ENCODE assay signal across 18 cellular contexts in genomic region chr9:123395276-123396006, GRCh38. TPM values are rescaled to one million over a fixed set of nuclear protein-coding genes. Genes with fewer than 3 reads are reported as not detected.
A peak's percentile ranks its signal among the peaks of the same experiment; 100 is the strongest.
DNase-seq lines count a peak whose midpoint lies in the region; ATAC-seq, FAIRE-seq and TF ChIP-seq lines count a peak whose summit lies in the region.
"Had no signal": no experiment of that assay in that cellular context is flagged by ENCODE, and none has a peak within 500 bp of the region (broad histone marks: within the 10 kb centered on the region; RNA-seq: fewer than 3 reads in every experiment).

No MANE protein-coding gene starts in this region.

- WGBS in HepG2 (ENCODE audit: low lambda C conversion rate): 85% methylated on average over 13 of the region's 14 CpGs
- WGBS in spleen, 5 donors: 87 to 93% (median 89%) methylated on average over 8 to 14 of the region's 14 CpGs
- WGBS in gastroesophageal sphincter (ENCODE audit: low coverage in 1 of 2), 2 donors: 88% methylated on average over 3 of the region's 14 CpGs; no CpG with 5 or more reads in 1 of the 2 donors

- CTCF ChIA-PET in HepG2 (lab: Yijun Ruan, JAX; ENCODE audit: low intra/inter-chr PET ratio, low total read pairs): no interaction called here
- CTCF ChIA-PET in CD8-positive, alpha-beta memory T cell (lab: Charles Lee): no interaction called here

- no peak overlapping the region for H3K4me2 ChIP-seq in HepG2 (ENCODE audit: low read depth, low read length)

- H3K4me3 ChIP-seq in HepG2 (replicated peaks in 1 of 3; ENCODE audit: insufficient read depth in 1 of 3, low read depth in 2 of 3, low read length in 3 of 3): no peak overlapping the region
- H3K4me3 ChIP-seq in CD8-positive, alpha-beta memory T cell (ENCODE audit: low read length): no peak overlapping the region
- no peak overlapping the region for H3K4me3 ChIP-seq in spleen
- no peak overlapping the region for H3K4me3 ChIP-seq in gastroesophageal sphincter
- H3K4me3 ChIP-seq: esophagus muscularis mucosa had no signal

- no peaks in the 10 kb centered on the region for H3K9me3 Mint-ChIP-seq in CD8-positive, alpha-beta memory T cell
- H3K9me3 Mint-ChIP-seq: central memory CD8-positive, alpha-beta T cell had no signal

- POLR2A ChIA-PET in HepG2 (lab: Yijun Ruan, JAX): no interaction called here
- POLR2A ChIA-PET in CD8-positive, alpha-beta memory T cell (lab: Charles Lee): no interaction called here

- intact Hi-C loops in HepG2 (cut with micrococcal nuclease; ENCODE audit: unreplicated experiment) (no loop called here), spleen (cut with DNase I; ENCODE audit: low total_unique reads) (no loop called here)

- no peak overlapping the region for H3K9ac ChIP-seq in HepG2 (ENCODE audit: insufficient read depth, low read depth, low read length)

- no peaks in the 10 kb centered on the region for H3K4me1 ChIP-seq in HepG2 (ENCODE audit: insufficient read depth, low read length)
- H3K4me1 ChIP-seq in CD8-positive, alpha-beta memory T cell (ENCODE audit: insufficient read depth, low read length): no peaks in the 10 kb centered on the region
- H3K4me1 ChIP-seq in spleen: no peaks in the 10 kb centered on the region
- H3K4me1 ChIP-seq in gastroesophageal sphincter: no peaks in the 10 kb centered on the region
- H3K4me1 ChIP-seq: esophagus muscularis mucosa had no signal

- H3K9me3 ChIP-seq in HepG2 (ENCODE audit: low read length) (no peaks in the 10 kb centered on the region), spleen (peaks cover 0 to 5% (median 0%) of the 10 kb centered on the region in 8 donors), gastroesophageal sphincter (peaks cover 0 to 5% (median 0%) of the 10 kb centered on the region in 3 donors)
- H3K9me3 ChIP-seq in CD8-positive, alpha-beta memory T cell (ENCODE audit: low read length): no peaks in the 10 kb centered on the region

- no peak overlapping the region for H3K27ac ChIP-seq in HepG2 (ENCODE audit: extremely low read length, insufficient read depth, low read length)
- no peak overlapping the region for H3K27ac ChIP-seq in CD8-positive, alpha-beta memory T cell (ENCODE audit: low read depth, low read length)
- no peak overlapping the region for H3K27ac ChIP-seq in spleen
- no peak overlapping the region for H3K27ac ChIP-seq in gastroesophageal sphincter
- H3K27ac ChIP-seq: esophagus muscularis mucosa had no signal

- ATAC-seq in HepG2 (peak; percentile 18; the same call in 2 of the 3 replicates), gastroesophageal sphincter (no peak)
- ATAC-seq: activated CD8-positive, alpha-beta memory T cell treated with anti-CD3 and anti-CD28 coated beads, Interleukin-2, amount 10 ng/mL, durations not matched to agents 7 days and 5 days; stimulated activated naive CD8-positive, alpha-beta T cell treated with anti-CD3 and anti-CD28 coated beads, Interleukin-15, Interleukin-2, amounts not matched to agents 100 U/mL and 50 U/mL, for 24 hours had no signal

- H3K36me3 Mint-ChIP-seq in CD8-positive, alpha-beta memory T cell: no peaks in the 10 kb centered on the region
- H3K36me3 Mint-ChIP-seq: activated CD8-positive, alpha-beta memory T cell treated with anti-CD3 and anti-CD28 coated beads, Interleukin-2, amount 10 ng/mL, durations not matched to agents 7 days and 5 days had no signal

- in situ Hi-C loops in HepG2 (cut with HindIII; ENCODE audit: extremely low pct_ligation_motif_present, low pct_unique_long_range_greater_than_20kb): no loop called here

- H4K20me1 ChIP-seq in HepG2 (ENCODE audit: insufficient read depth, low read length): no peaks in the 10 kb centered on the region

- H3K4me1 Mint-ChIP-seq in CD8-positive, alpha-beta memory T cell: no peaks in the 10 kb centered on the region
- H3K4me1 Mint-ChIP-seq: activated CD8-positive, alpha-beta memory T cell treated with anti-CD3 and anti-CD28 coated beads, Interleukin-2, amount 10 ng/mL, durations not matched to agents 7 days and 5 days; central memory CD8-positive, alpha-beta T cell; IgD-negative memory B cell had no signal

- H3K27me3 Mint-ChIP-seq in CD8-positive, alpha-beta memory T cell: no peaks in the 10 kb centered on the region
- H3K27me3 Mint-ChIP-seq: activated CD8-positive, alpha-beta memory T cell treated with anti-CD3 and anti-CD28 coated beads, Interleukin-2, amount 10 ng/mL, durations not matched to agents 7 days and 5 days; central memory CD8-positive, alpha-beta T cell; IgD-negative memory B cell had no signal

- TF ChIP-seq EP300 in HepG2 (IDR thresholded peaks at IDR 0.05; ENCODE audit: low read depth in 2 of 2, low read length in 2 of 2) (no peak), HepG2 (CRISPR knock-in tag; IDR thresholded peaks at IDR 0.05; ENCODE audit: borderline replicate concordance) (no peak), gastroesophageal sphincter (IDR thresholded peaks at IDR 0.05) (no peak)

- no peak for TF ChIP-seq RAD21 in HepG2 (CRISPR knock-in tag; IDR thresholded peaks at IDR 0.05)

- H3K4me3 Mint-ChIP-seq in CD8-positive, alpha-beta memory T cell: no peak overlapping the region
- H3K4me3 Mint-ChIP-seq: activated CD8-positive, alpha-beta memory T cell treated with anti-CD3 and anti-CD28 coated beads, Interleukin-2, amount 10 ng/mL, durations not matched to agents 7 days and 5 days; central memory CD8-positive, alpha-beta T cell had no signal

- H3K27ac Mint-ChIP-seq in CD8-positive, alpha-beta memory T cell: no peak overlapping the region
- H3K27ac Mint-ChIP-seq: activated CD8-positive, alpha-beta memory T cell treated with anti-CD3 and anti-CD28 coated beads, Interleukin-2, amount 10 ng/mL, durations not matched to agents 7 days and 5 days; IgD-negative memory B cell had no signal

- H3K36me3 ChIP-seq in HepG2 (replicated peaks in 1 of 2; ENCODE audit: control insufficient read depth in 1 of 2, insufficient read depth in 2 of 2, low read length in 2 of 2): peaks cover 0 to 3% of the 10 kb centered on the region in 2 experiments; a peak in 2 of 5 replicates
- no peaks in the 10 kb centered on the region for H3K36me3 ChIP-seq in CD8-positive, alpha-beta memory T cell (ENCODE audit: insufficient read depth, low read length)
- H3K36me3 ChIP-seq in spleen: peaks cover 0 to 55% (median 2%) of the 10 kb centered on the region in 6 donors
- H3K36me3 ChIP-seq in gastroesophageal sphincter: peaks cover 0 to 13% of the 10 kb centered on the region in 2 donors

- DNase-seq in COLO668 (lab: John Stamatoyannopoulos, UW; ENCODE audit: unreplicated experiment): peak; percentile 93
- peak; percentile 86 for DNase-seq in NCI-H1105 treated with DMSO at 0.1 percent for 48 hours (lab: John Stamatoyannopoulos, UW)
- peak; percentile 89 for DNase-seq in NCI-H748 (lab: John Stamatoyannopoulos, UW; ENCODE audit: unreplicated experiment)
- DNase-seq in HepG2 (ENCODE audit: low spot score): no peak
- DNase-seq in CD8-positive, alpha-beta memory T cell: no peak
- DNase-seq in spleen: no peak
- no peak for DNase-seq in NOMO-1 treated with DMSO at 0.1 percent for 48 hours (lab: John Stamatoyannopoulos, UW; ENCODE audit: unreplicated experiment)
- DNase-seq: activated CD8-positive, alpha-beta memory T cell treated with anti-CD3 and anti-CD28 coated beads, Interleukin-2, amount 10 ng/mL, durations not matched to agents 7 days and 5 days; activated naive CD4-positive, alpha-beta T cell treated with anti-CD3 and anti-CD28 coated beads, Interleukin-2, amount 50 U/mL, for 16 hours; NCI-H526; stimulated activated CD4-positive, alpha-beta T cell treated with anti-CD3 and anti-CD28 coated beads, Interleukin-4, amount 100 ng/mL, for 1 hour; stimulated activated naive CD8-positive, alpha-beta T cell treated with anti-CD3 and anti-CD28 coated beads, Interleukin-15, Interleukin-2, amounts not matched to agents 100 U/mL and 50 U/mL, for 24 hours had no signal

- FAIRE-seq in HepG2 (lab: Jason Lieb, UNC): no peak

- no peak for TF ChIP-seq POLR2A in HepG2 (IDR thresholded peaks at IDR 0.05; ENCODE audit: insufficient read depth in 1 of 2, low read depth in 2 of 2, low read length in 2 of 2)
- no peak for TF ChIP-seq POLR2A in spleen (IDR thresholded peaks at IDR 0.05)
- no peak for TF ChIP-seq POLR2A in gastroesophageal sphincter (IDR thresholded peaks at IDR 0.05)

- no TSS peak for BruUV-seq in HepG2 (replicated peaks; lab: Mats Ljungman, UMichigan)

- H2AFZ ChIP-seq in HepG2 (ENCODE audit: low read length): no peak overlapping the region

- H3K79me2 ChIP-seq in HepG2 (ENCODE audit: insufficient read depth, low read length): no peaks in the 10 kb centered on the region

- TF ChIP-seq CTCF in HepG2 (CRISPR knock-in tag; IDR thresholded peaks at IDR 0.05) (no peak), spleen (IDR thresholded peaks at IDR 0.05 in 8 of 11, conservative IDR thresholded peaks at IDR 0.05 in 3 of 11) (no peak), gastroesophageal sphincter (IDR thresholded peaks at IDR 0.05) (no peak)

- H3K27me3 ChIP-seq in HepG2 (ENCODE audit: control insufficient read depth in 1 of 2, insufficient read depth in 2 of 2, low read length in 2 of 2) (no peaks in the 10 kb centered on the region), spleen (replicated peaks in 1 of 7) (no peaks in the 10 kb centered on the region), gastroesophageal sphincter (no peaks in the 10 kb centered on the region)
- no peaks in the 10 kb centered on the region for H3K27me3 ChIP-seq in CD8-positive, alpha-beta memory T cell (ENCODE audit: insufficient read depth, low read length, poor library complexity, severe bottlenecking)
- H3K27me3 ChIP-seq: esophagus muscularis mucosa had no signal

RNA-seq across cellular contexts. Expression of gene CRB2, which starts 39.4 kb away (rescaled TPM):
- total RNA-seq in HepG2 (2016; rRNA removed; fragmentation: Illumina TruSeq; extraction: Trizol) (0.14 and 0.29 TPM in 2 replicates), spleen (1 to 10 TPM in 6 of 7 donors, under 1 TPM in 1; 0.34 to 3.0 (median 2.2) TPM), gastroesophageal sphincter (not detected)
- total RNA-seq in HepG2 (2016; cell fraction: cytosol; rRNA removed; fragmentation: Illumina TruSeq; extraction: Trizol; ENCODE audit: low read depth): not detected in 2 replicates
- total RNA-seq in HepG2 (2016; cell fraction: insoluble cytoplasmic fraction; rRNA removed; fragmentation: Illumina TruSeq; extraction: Trizol): 0.09 and 0.28 TPM in 2 replicates
- total RNA-seq in HepG2 (2016; cell fraction: membrane; rRNA removed; fragmentation: Illumina TruSeq; extraction: Trizol): 0.03 and 0.12 TPM in 2 replicates
- 0.28 and 0.37 TPM in 2 replicates for total RNA-seq in HepG2 (2016; cell fraction: nucleus; rRNA removed; fragmentation: Illumina TruSeq; extraction: Trizol)
- polyA plus RNA-seq in HepG2 (2011; rRNA removed) (0.01 and 0.07 TPM in 2 replicates), spleen (1 to 10 TPM in 1 of 3 donors, under 1 TPM in 2; 0.42 to 1.2 (median 0.52) TPM)
- 0.01 TPM in 1 of 2 replicates, not detected in the other for polyA plus RNA-seq in HepG2 (2011; cell fraction: cytosol; rRNA removed)
- 0.11 and 0.16 TPM in 2 replicates for polyA plus RNA-seq in HepG2 (2011; cell fraction: nucleus; rRNA removed)
- 0.05 and 0.12 TPM in 2 replicates for polyA plus RNA-seq in HepG2 (2012)
- polyA plus RNA-seq in HepG2 (2016; cell fraction: cytosol; fragmentation: Illumina TruSeq; extraction: Trizol; ENCODE audit: low read depth): 0.03 TPM in 1 of 2 replicates, not detected in the other
- polyA plus RNA-seq in HepG2 (2016; cell fraction: insoluble cytoplasmic fraction; fragmentation: Illumina TruSeq; extraction: Trizol; ENCODE audit: low read depth): 0.05 and 0.12 TPM in 2 replicates
- polyA plus RNA-seq in HepG2 (2016; cell fraction: membrane; fragmentation: Illumina TruSeq; extraction: Trizol; ENCODE audit: low read depth): 0.05 and 0.07 TPM in 2 replicates
- 0.37 and 0.41 TPM in 2 replicates for polyA plus RNA-seq in HepG2 (2016; cell fraction: nucleus; fragmentation: Illumina TruSeq; extraction: Trizol; ENCODE audit: insufficient read depth, low read depth)
- polyA minus RNA-seq in HepG2 (2011; rRNA and poly(A)+ RNA removed; ENCODE audit: low replicate concordance): 0.05 and 0.50 TPM in 2 replicates
- polyA minus RNA-seq in HepG2 (2011; cell fraction: cytosol; rRNA and poly(A)+ RNA removed): not detected in 2 replicates
- 0.12 and 0.13 TPM in 2 replicates for polyA minus RNA-seq in HepG2 (2011; cell fraction: nucleus; rRNA and poly(A)+ RNA removed)
- total RNA-seq in CD8-positive, alpha-beta memory T cell: not detected
- 0.05 TPM for polyA plus RNA-seq in CD8-positive, alpha-beta memory T cell
- total RNA-seq: activated CD8-positive, alpha-beta memory T cell treated with anti-CD3 and anti-CD28 coated beads, Interleukin-2, amount 10 ng/mL, durations not matched to agents 7 days and 5 days; pulmonary artery endothelial cell; SK-MEL-5 had no signal
- polyA plus RNA-seq: IgD-negative memory B cell had no signal

Comparison
In these comparisons a context has a peak if more than half of its experiments do, and no peak if none do; other contexts are left out.
1. DNase-seq: peak in COLO668 (single experiment), NCI-H1105 treated with DMSO at 0.1 percent for 48 hours (single experiment) and NCI-H748 (single experiment); none in HepG2 (single experiment), CD8-positive, alpha-beta memory T cell (0 of 5), spleen (single experiment) and NOMO-1 treated with DMSO at 0.1 percent for 48 hours (single experiment).